ENCODE assay signal across 21 cellular contexts in the genomic region with DNA sequence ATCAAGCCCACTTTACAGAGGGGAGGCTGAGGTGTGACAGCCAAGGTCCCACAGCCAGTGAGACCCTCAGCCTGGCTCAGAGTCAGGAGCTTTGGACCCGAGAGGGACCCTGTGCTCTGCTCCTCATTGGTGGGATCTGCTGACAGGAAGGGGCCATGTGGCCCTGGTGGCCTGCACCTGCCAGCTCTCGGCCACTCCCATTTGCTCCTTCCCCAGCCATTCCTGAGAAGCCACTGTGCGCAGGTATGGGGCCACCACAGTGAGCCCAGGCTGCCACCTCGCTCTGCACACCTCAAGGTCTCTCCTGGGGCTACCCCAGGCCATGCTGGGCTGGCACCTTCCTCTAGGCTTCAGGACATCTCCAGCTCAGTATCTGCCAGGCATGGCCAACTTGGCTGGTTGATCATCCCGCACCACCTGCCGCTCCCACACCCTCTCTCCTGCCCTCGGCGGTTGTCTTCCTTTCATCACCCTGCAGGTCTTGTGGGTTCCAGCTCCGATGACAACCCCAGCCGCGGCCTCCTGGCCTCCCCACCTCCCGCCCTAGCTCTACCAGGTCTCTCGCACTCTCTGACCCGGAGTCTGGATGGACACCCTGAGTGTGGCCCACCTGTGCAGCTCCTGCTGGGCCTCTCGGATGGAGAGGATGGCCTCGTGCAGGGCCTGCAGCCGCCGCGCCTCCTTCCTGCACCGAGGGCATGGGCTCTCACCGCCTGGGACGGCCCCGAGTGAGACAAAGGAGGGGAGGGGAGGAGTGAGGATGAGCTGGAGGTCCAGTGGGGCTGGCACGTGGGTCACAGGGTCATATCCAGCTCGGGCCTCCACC. TPM values are rescaled to one million over a fixed set of nuclear protein-coding genes. Genes with fewer than 3 reads are reported as not detected.
DNase-seq lines count a peak whose midpoint lies in the region; ATAC-seq and TF ChIP-seq lines count a peak whose summit lies in the region.
"Had no signal": no experiment of that assay in that cellular context is flagged by ENCODE, and none has a peak within 500 bp of the region (broad histone marks: within the 10 kb centered on the region; RNA-seq: fewer than 3 reads in every experiment).

No MANE protein-coding gene starts in this region.

- no peak overlapping the region for H3K9ac ChIP-seq in neural progenitor cell

- no peaks in the 10 kb centered on the region for H3F3A ChIP-seq in neural progenitor cell (ENCODE audit: low read depth)

- POLR2A ChIA-PET in GM10248 (lab: Yijun Ruan, JAX), result no interaction called here
- POLR2A ChIA-PET in activated CD4-positive, alpha-beta memory T cell treated with anti-CD3 and anti-CD28 coated beads for 36 hours (lab: Charles Lee), result no interaction called here

- no peak overlapping the region for H3K4me3 Mint-ChIP-seq in activated CD4-positive, alpha-beta memory T cell treated with anti-CD3 and anti-CD28 coated beads for 36 hours
- no peak overlapping the region for H3K4me3 Mint-ChIP-seq in neural progenitor cell
- H3K4me3 Mint-ChIP-seq: CD8-positive, alpha-beta memory T cell had no signal

- no peaks in the 10 kb centered on the region for H3K27me3 ChIP-seq in H7 (ENCODE audit: control insufficient read depth, insufficient read depth, low read length)
- H3K27me3 ChIP-seq in neural progenitor cell, result no peaks in the 10 kb centered on the region

- no peak overlapping the region for H2AFZ ChIP-seq in neural progenitor cell (replicated peaks)

- intact Hi-C loops in sciatic nerve (cut with DNase I), result loop anchor here (5.0 kb wide), 1 partner anchor 52 kb away; no protein-coding TSS in a partner anchor
- intact Hi-C loops in activated CD4-positive, alpha-beta memory T cell treated with anti-CD3 and anti-CD28 coated beads for 36 hours (cut with micrococcal nuclease), result loop anchor here (5.0 kb wide), 4 partner anchors 32 to 657 kb away; a partner anchor contains a TSS

- CTCF ChIA-PET in GM10248 (lab: Yijun Ruan, JAX), result interaction anchor here (0.8 to 4.9 kb wide), 19 partner anchors 14 to 557 kb away, joined by 3 to 115 read pairs (median 8); a partner anchor contains a TSS
- CTCF ChIA-PET in activated CD4-positive, alpha-beta memory T cell treated with anti-CD3 and anti-CD28 coated beads for 36 hours (lab: Charles Lee), result interaction anchor here (1.2 to 4.7 kb wide), 9 partner anchors 22 to 556 kb away, joined by 3 to 77 read pairs (median 24); no protein-coding TSS in a partner anchor

- no peak overlapping the region for H3K27ac Mint-ChIP-seq in activated CD4-positive, alpha-beta memory T cell treated with anti-CD3 and anti-CD28 coated beads for 36 hours
- no peak overlapping the region for H3K27ac Mint-ChIP-seq in neural progenitor cell
- H3K27ac Mint-ChIP-seq: CD8-positive, alpha-beta memory T cell had no signal

- no peak overlapping the region for H3K27ac ChIP-seq in neural progenitor cell

- H3K9me3 ChIP-seq in neural progenitor cell (ENCODE audit: low read depth), result no peaks in the 10 kb centered on the region

- no peak overlapping the region for H3K4me2 ChIP-seq in neural progenitor cell

- no peaks in the 10 kb centered on the region for H3K4me1 ChIP-seq in neural progenitor cell

- no peak for ATAC-seq in sciatic nerve
- no peak for ATAC-seq in HG03520 (IDR thresholded peaks at IDR 0.05; ENCODE audit: unreplicated experiment)
- ATAC-seq: HepG2, Panc1, Right ventricle myocardium inferior had no signal

- H3K4me1 Mint-ChIP-seq in activated CD4-positive, alpha-beta memory T cell treated with anti-CD3 and anti-CD28 coated beads for 36 hours (ENCODE audit: low read depth), result no peaks in the 10 kb centered on the region
- peaks cover 5% of the 10 kb centered on the region for H3K4me1 Mint-ChIP-seq in neural progenitor cell

- DNase-seq in GM10248 (ENCODE audit: extremely low spot score), result peak; percentile 15
- DNase-seq in H7, result peak; percentile 47
- peak; percentile 7 for DNase-seq in iPS-NIHi7 (ENCODE audit: extremely low spot score)
- DNase-seq in sciatic nerve (ENCODE audit: low spot score), result peak; percentile 54
- no peak for DNase-seq in activated CD4-positive, alpha-beta memory T cell treated with anti-CD3 and anti-CD28 coated beads for 36 hours
- DNase-seq in neural progenitor cell (ENCODE audit: low spot score), result no peak
- no peak for DNase-seq in T-helper 2 cell
- DNase-seq: C1 segment of cervical spinal cord; CD8-positive, alpha-beta memory T cell; DMS79; GOT3; KG1; NCI-H1417 treated with DMSO at 0.1 percent for 48 hours; NCI-H1930; NCI-H524; NCI-H82; SW 1271 had no signal

- H3K9me3 Mint-ChIP-seq in activated CD4-positive, alpha-beta memory T cell treated with anti-CD3 and anti-CD28 coated beads for 36 hours, result no peaks in the 10 kb centered on the region
- H3K9me3 Mint-ChIP-seq in neural progenitor cell, result no peaks in the 10 kb centered on the region
- H3K9me3 Mint-ChIP-seq: CD8-positive, alpha-beta memory T cell had no signal

- H3K36me3 ChIP-seq in H7 (replicated peaks; ENCODE audit: control insufficient read depth, insufficient read depth, low read length) (no peaks in the 10 kb centered on the region), neural progenitor cell (no peaks in the 10 kb centered on the region)

- peaks cover 1% of the 10 kb centered on the region for H3K27me3 Mint-ChIP-seq in activated CD4-positive, alpha-beta memory T cell treated with anti-CD3 and anti-CD28 coated beads for 36 hours
- peaks cover 13% of the 10 kb centered on the region for H3K27me3 Mint-ChIP-seq in neural progenitor cell (ENCODE audit: insufficient read depth, low read depth)

- H3K36me3 Mint-ChIP-seq in activated CD4-positive, alpha-beta memory T cell treated with anti-CD3 and anti-CD28 coated beads for 36 hours, result no peaks in the 10 kb centered on the region
- no peaks in the 10 kb centered on the region for H3K36me3 Mint-ChIP-seq in neural progenitor cell
- H3K36me3 Mint-ChIP-seq: CD8-positive, alpha-beta memory T cell had no signal

- H3K4me3 ChIP-seq in H7 (ENCODE audit: insufficient read depth, low read depth, low read length) (no peak overlapping the region), neural progenitor cell (no peak overlapping the region)

- no peak for TF ChIP-seq CTCF in GM10248 (IDR thresholded peaks at IDR 0.05; ENCODE audit: control extremely low read depth, extremely low read depth, low read depth, missing control alignments)
- no peak for TF ChIP-seq CTCF in neural progenitor cell (IDR thresholded peaks at IDR 0.05)

- no peaks in the 10 kb centered on the region for H3K79me2 ChIP-seq in neural progenitor cell (ENCODE audit: low read depth)

- H4K20me1 ChIP-seq in neural progenitor cell (ENCODE audit: low read depth), result no peaks in the 10 kb centered on the region

RNA-seq across cellular contexts. Expression of a gene that starts 32.2 kb away (rescaled TPM):
- total RNA-seq in H7 (2014; rRNA removed; shearing (Covaris generic)), result 56.0 and 76.2 TPM in 2 replicates
- total RNA-seq in sciatic nerve (42.3 TPM), neural progenitor cell (ENCODE audit: low replicate concordance) (17.2 and 22.3 TPM in 2 replicates)
- total RNA-seq in activated CD4-positive, alpha-beta memory T cell treated with anti-CD3 and anti-CD28 coated beads for 36 hours, result 10 to 100 TPM; 94.7 to 97.5 TPM

Comparison
In these comparisons a context has a peak if more than half of its experiments do, and no peak if none do; other contexts are left out.
1. DNase-seq: peak in GM10248 (single experiment), H7 (single experiment), iPS-NIHi7 (single experiment) and sciatic nerve (single experiment); none in activated CD4-positive, alpha-beta memory T cell treated with anti-CD3 and anti-CD28 coated beads for 36 hours (single experiment), neural progenitor cell (single experiment) and T-helper 2 cell (0 of 5).